In the genomic region with DNA sequence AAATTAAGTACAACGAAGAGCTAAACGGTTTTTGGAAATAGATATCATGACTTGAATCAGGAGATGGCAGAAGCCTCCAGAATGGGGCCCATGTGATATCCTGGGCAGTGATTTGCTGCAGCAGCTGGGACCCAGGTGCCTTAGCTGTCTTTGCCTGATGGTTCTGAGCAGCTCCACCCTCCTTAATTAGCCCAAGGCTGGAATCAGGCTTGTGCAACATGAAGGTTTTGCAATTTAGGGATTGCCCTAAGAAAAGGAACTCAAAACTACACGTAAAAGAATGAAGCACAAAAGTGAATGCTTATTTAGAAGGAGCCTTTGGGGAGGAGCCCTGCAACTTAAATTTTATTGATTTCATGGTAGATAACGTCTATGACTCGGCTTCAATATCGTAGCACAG, we compare ENCODE assay signal across 16 cellular contexts. TPM values are rescaled to one million over a fixed set of nuclear protein-coding genes. Genes with fewer than 3 reads are reported as not detected.
"Had no signal": no experiment of that assay in that cellular context is flagged by ENCODE, and none has a peak within 500 bp of the region (broad histone marks: within the 10 kb centered on the region; RNA-seq: fewer than 3 reads in every experiment).

No MANE protein-coding gene starts in this region.

- ATAC-seq: activated CD8-positive, alpha-beta T cell treated with anti-CD3 and anti-CD28 coated beads for 36 hours; left colon had no signal

- H3K9me3 ChIP-seq: adrenal gland, neutrophil had no signal

- H3K4me3 ChIP-seq: adrenal gland had no signal

- H3K36me3 ChIP-seq: adrenal gland, neutrophil, WERI-Rb-1 had no signal

- H3K27ac ChIP-seq: neutrophil, WERI-Rb-1 had no signal

- DNase-seq: activated CD4-positive, alpha-beta T cell treated with anti-CD3 and anti-CD28 coated beads for 4 hours; activated CD8-positive, alpha-beta T cell treated with anti-CD3 and anti-CD28 coated beads for 36 hours; activated naive CD4-positive, alpha-beta T cell treated with anti-CD3 and anti-CD28 coated beads for 36 hours; effector memory CD4-positive, alpha-beta T cell; foreskin melanocyte; left colon; naive thymus-derived CD4-positive, alpha-beta T cell; retina; stimulated activated CD4-positive, alpha-beta T cell treated with anti-CD3 and anti-CD28 coated beads, Interleukin-4, amount 100 ng/mL, for 4 hours; WERI-Rb-1 had no signal

- H3K27me3 ChIP-seq: adrenal gland had no signal

- H3K4me1 ChIP-seq: adrenal gland had no signal

RNA-seq across cellular contexts. Expression of a gene that starts 21.8 kb away (rescaled TPM):
- total RNA-seq: activated CD8-positive, alpha-beta T cell treated with anti-CD3 and anti-CD28 coated beads for 36 hours; activated naive CD4-positive, alpha-beta T cell treated with anti-CD3 and anti-CD28 coated beads for 36 hours; epithelial cell of proximal tubule; lung microvascular endothelial cell; mononuclear cell; naive thymus-derived CD4-positive, alpha-beta T cell had no signal

RNA-seq across cellular contexts. Expression of a gene that starts 55.4 kb away (rescaled TPM):
- total RNA-seq: activated CD8-positive, alpha-beta T cell treated with anti-CD3 and anti-CD28 coated beads for 36 hours; activated naive CD4-positive, alpha-beta T cell treated with anti-CD3 and anti-CD28 coated beads for 36 hours; adrenal gland; epithelial cell of proximal tubule; left colon; lung microvascular endothelial cell; mononuclear cell; skeletal muscle tissue had no signal
